Comparison of ENCODE assay signal across 1 cellular context in the genomic region with DNA sequence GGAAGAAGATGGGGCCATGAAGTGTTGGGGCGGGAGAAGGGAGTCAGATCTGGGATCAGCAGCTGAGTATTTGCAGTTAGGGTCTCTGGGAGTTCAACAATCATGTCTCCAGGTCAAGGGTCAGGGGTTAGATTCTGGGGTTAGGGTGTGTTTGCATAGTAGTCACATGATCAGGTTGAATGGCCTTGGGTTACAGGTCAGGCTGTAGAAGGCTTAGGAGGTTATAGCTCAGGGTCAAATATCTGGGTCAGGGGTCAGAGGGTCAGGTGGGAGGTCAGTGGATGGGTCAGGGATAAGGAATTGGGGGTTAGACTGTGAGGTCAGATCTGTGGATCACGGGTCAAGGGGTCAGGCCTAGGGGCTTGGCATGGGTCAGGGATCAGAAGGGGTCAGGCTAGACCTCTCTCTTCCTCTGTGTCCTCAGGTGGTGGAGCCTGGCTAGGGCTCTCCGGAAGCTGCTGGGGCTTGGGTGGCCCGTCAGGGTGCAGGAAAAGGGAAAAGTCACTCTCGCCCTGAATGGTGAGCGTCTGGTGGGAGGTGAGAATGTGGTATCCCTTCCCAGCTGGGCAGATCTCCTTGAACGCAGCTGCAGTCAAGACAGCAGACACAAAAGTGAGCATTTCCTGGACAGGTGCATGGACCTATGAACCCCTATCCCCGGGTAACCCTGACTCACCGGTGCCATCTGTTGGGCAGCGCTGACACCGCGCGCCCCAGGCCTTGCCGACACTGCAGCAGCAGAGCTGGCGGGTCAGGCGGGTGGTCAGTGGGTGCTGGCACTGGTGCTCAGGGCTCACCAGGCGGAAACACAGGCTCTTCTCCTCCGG.
TF ChIP-seq lines count a peak whose summit lies in the region.

No MANE protein-coding gene starts in this region.

TF ChIP-seq in HepG2, 621 proteins besides CTCF, POLR2A, EP300 and RAD21 (continued from another document and continues in another):
- TF ChIP-seq, protein P1, sequence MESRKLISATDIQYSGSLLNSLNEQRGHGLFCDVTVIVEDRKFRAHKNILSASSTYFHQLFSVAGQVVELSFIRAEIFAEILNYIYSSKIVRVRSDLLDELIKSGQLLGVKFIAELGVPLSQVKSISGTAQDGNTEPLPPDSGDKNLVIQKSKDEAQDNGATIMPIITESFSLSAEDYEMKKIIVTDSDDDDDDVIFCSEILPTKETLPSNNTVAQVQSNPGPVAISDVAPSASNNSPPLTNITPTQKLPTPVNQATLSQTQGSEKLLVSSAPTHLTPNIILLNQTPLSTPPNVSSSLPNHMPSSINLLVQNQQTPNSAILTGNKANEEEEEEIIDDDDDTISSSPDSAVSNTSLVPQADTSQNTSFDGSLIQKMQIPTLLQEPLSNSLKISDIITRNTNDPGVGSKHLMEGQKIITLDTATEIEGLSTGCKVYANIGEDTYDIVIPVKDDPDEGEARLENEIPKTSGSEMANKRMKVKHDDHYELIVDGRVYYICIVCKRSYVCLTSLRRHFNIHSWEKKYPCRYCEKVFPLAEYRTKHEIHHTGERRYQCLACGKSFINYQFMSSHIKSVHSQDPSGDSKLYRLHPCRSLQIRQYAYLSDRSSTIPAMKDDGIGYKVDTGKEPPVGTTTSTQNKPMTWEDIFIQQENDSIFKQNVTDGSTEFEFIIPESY (CRISPR knock-in tag; IDR thresholded peaks at IDR 0.05) = peak; percentile 100
- TF ChIP-seq MNT (IDR thresholded peaks at IDR 0.05) (no peak), ZBTB4 (CRISPR knock-in tag; IDR thresholded peaks at IDR 0.05; ENCODE audit: borderline replicate concordance) (0 out of 2 replicates have a peak, but pooled peaks have one; percentile 67), MXD4 (CRISPR knock-in tag; IDR thresholded peaks at IDR 0.05) (no peak), MAZ (IDR thresholded peaks at IDR 0.05; ENCODE audit: borderline replicate concordance, low read depth, low read length) (no peak), MAZ (CRISPR knock-in tag; IDR thresholded peaks at IDR 0.05; ENCODE audit: low read depth) (no peak), NCOA5 (CRISPR knock-in tag; IDR thresholded peaks at IDR 0.05) (no peak), PITX1 (CRISPR knock-in tag; IDR thresholded peaks at IDR 0.05) (peak; percentile 76), ZNF652 (CRISPR knock-in tag; IDR thresholded peaks at IDR 0.05; ENCODE audit: borderline replicate concordance, low read depth) (no peak), ZNF530 (CRISPR knock-in tag; IDR thresholded peaks at IDR 0.05; ENCODE audit: low read depth) (no peak), PAWR (CRISPR knock-in tag; IDR thresholded peaks at IDR 0.05; ENCODE audit: borderline replicate concordance) (no peak), SALL2 (CRISPR knock-in tag; IDR thresholded peaks at IDR 0.05) (no peak), ZNF44 (CRISPR knock-in tag; IDR thresholded peaks at IDR 0.05) (no peak), ARID4A (CRISPR knock-in tag; IDR thresholded peaks at IDR 0.05; ENCODE audit: borderline replicate concordance) (no peak), NCOA2 (CRISPR knock-in tag; IDR thresholded peaks at IDR 0.05) (no peak), ZNF761 (CRISPR knock-in tag; conservative IDR thresholded peaks at IDR 0.05) (no peak), GATAD1 (CRISPR knock-in tag; IDR thresholded peaks at IDR 0.05) (0 out of 2 replicates have a peak, but pooled peaks have one; percentile 34), BCL6 (CRISPR knock-in tag; IDR thresholded peaks at IDR 0.05) (peak; percentile 87), TMF1 (CRISPR knock-in tag; IDR thresholded peaks at IDR 0.05; ENCODE audit: low read depth) (no peak), ZBTB8A (CRISPR knock-in tag; IDR thresholded peaks at IDR 0.05; ENCODE audit: borderline replicate concordance, low read depth) (no peak), AHR (CRISPR knock-in tag; IDR thresholded peaks at IDR 0.05) (peak; percentile 33; the same call in 1 of the 2 replicates), ELF1 (CRISPR knock-in tag; IDR thresholded peaks at IDR 0.05) (peak; percentile 34; the same call in 1 of the 2 replicates), IRF1 (CRISPR knock-in tag; IDR thresholded peaks at IDR 0.05; ENCODE audit: low read depth) (no peak), ZNF335 (CRISPR knock-in tag; IDR thresholded peaks at IDR 0.05) (no peak), GATAD2A (CRISPR knock-in tag; IDR thresholded peaks at IDR 0.05) (peak; percentile 57), TEAD3 (CRISPR knock-in tag; optimal IDR thresholded peaks at IDR 0.05; ENCODE audit: borderline replicate concordance) (peak; percentile 55), MED1 (CRISPR knock-in tag; IDR thresholded peaks at IDR 0.05) (no peak), ZFP36L2 (CRISPR knock-in tag; IDR thresholded peaks at IDR 0.05) (no peak), HOXA3 (CRISPR knock-in tag; IDR thresholded peaks at IDR 0.05) (peak; percentile 74), ZNF776 (CRISPR knock-in tag; IDR thresholded peaks at IDR 0.05) (no peak), HOMEZ (CRISPR knock-in tag; IDR thresholded peaks at IDR 0.05; ENCODE audit: low read depth) (0 out of 2 replicates have a peak, but pooled peaks have one; percentile 32), ZNF281 (CRISPR knock-in tag; IDR thresholded peaks at IDR 0.05; ENCODE audit: borderline replicate concordance) (no peak; the same call in 1 of the 2 replicates), SOX6 (IDR thresholded peaks at IDR 0.05) (no peak), SOX6 (CRISPR knock-in tag; IDR thresholded peaks at IDR 0.05) (no peak)
- TF ChIP-seq, protein P2, sequence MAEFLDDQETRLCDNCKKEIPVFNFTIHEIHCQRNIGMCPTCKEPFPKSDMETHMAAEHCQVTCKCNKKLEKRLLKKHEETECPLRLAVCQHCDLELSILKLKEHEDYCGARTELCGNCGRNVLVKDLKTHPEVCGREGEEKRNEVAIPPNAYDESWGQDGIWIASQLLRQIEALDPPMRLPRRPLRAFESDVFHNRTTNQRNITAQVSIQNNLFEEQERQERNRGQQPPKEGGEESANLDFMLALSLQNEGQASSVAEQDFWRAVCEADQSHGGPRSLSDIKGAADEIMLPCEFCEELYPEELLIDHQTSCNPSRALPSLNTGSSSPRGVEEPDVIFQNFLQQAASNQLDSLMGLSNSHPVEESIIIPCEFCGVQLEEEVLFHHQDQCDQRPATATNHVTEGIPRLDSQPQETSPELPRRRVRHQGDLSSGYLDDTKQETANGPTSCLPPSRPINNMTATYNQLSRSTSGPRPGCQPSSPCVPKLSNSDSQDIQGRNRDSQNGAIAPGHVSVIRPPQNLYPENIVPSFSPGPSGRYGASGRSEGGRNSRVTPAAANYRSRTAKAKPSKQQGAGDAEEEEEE (CRISPR knock-in tag; IDR thresholded peaks at IDR 0.05; ENCODE audit: borderline replicate concordance) = peak; percentile 13; the same call in 1 of the 2 replicates
- TF ChIP-seq, protein P3, sequence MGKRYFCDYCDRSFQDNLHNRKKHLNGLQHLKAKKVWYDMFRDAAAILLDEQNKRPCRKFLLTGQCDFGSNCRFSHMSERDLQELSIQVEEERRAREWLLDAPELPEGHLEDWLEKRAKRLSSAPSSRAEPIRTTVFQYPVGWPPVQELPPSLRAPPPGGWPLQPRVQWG (CRISPR knock-in tag; IDR thresholded peaks at IDR 0.05; ENCODE audit: borderline replicate concordance, low read depth) = no peak
